Comparison of ENCODE assay signal across 1 cellular context in genomic region chr16:87847785-87848675, GRCh38.
TF ChIP-seq lines count a peak whose summit lies in the region.

No MANE protein-coding gene starts in this region.

TF ChIP-seq in HepG2, 621 proteins besides CTCF, POLR2A, EP300 and RAD21 (continues in another document):
- TF ChIP-seq ZHX1 (CRISPR knock-in tag; IDR thresholded peaks at IDR 0.05; ENCODE audit: low read depth) (no peak; the same call in 1 of the 2 replicates), ZFY (CRISPR knock-in tag; IDR thresholded peaks at IDR 0.05) (peak; percentile 85), KAT7 (CRISPR knock-in tag; IDR thresholded peaks at IDR 0.05; ENCODE audit: borderline replicate concordance) (no peak; the same call in 1 of the 2 replicates), SMARCC2 (IDR thresholded peaks at IDR 0.05) (no peak), XBP1 (CRISPR knock-in tag; IDR thresholded peaks at IDR 0.05) (no peak), KLF13 (CRISPR knock-in tag; IDR thresholded peaks at IDR 0.05) (no peak), ZNF839 (CRISPR knock-in tag; IDR thresholded peaks at IDR 0.05; ENCODE audit: borderline replicate concordance) (no peak; the same call in 1 of the 2 replicates), TP53 (CRISPR knock-in tag; conservative IDR thresholded peaks at IDR 0.05) (peak; percentile 81; the same call in 1 of the 2 replicates), ERF (CRISPR knock-in tag; IDR thresholded peaks at IDR 0.05) (peak; percentile 84; the same call in 1 of the 2 replicates), ZBTB49 (CRISPR knock-in tag; IDR thresholded peaks at IDR 0.05; ENCODE audit: borderline replicate concordance) (no peak), NRL (CRISPR knock-in tag; IDR thresholded peaks at IDR 0.05; ENCODE audit: borderline replicate concordance) (no peak), ZBED4 (CRISPR knock-in tag; IDR thresholded peaks at IDR 0.05; ENCODE audit: borderline replicate concordance) (peak; percentile 84; the same call in 1 of the 2 replicates), ZNF737 (CRISPR knock-in tag; IDR thresholded peaks at IDR 0.05; ENCODE audit: borderline replicate concordance) (no peak), HHEX (CRISPR knock-in tag; IDR thresholded peaks at IDR 0.05) (0 out of 2 replicates have a peak, but pooled peaks have one; percentile 28), ZNF704 (CRISPR knock-in tag; IDR thresholded peaks at IDR 0.05; ENCODE audit: borderline replicate concordance) (peak; percentile 37; the same call in 1 of the 2 replicates), ZNF7 (CRISPR knock-in tag; IDR thresholded peaks at IDR 0.05) (no peak), THAP7 (CRISPR knock-in tag; IDR thresholded peaks at IDR 0.05) (no peak), UBTF (CRISPR knock-in tag; IDR thresholded peaks at IDR 0.05) (peak; percentile 93), HMGXB3 (CRISPR knock-in tag; IDR thresholded peaks at IDR 0.05; ENCODE audit: borderline replicate concordance) (no peak), TCF7 (IDR thresholded peaks at IDR 0.05; ENCODE audit: low read depth) (peak; percentile 80), HOXA5 (CRISPR knock-in tag; IDR thresholded peaks at IDR 0.05) (peak; percentile 76; the same call in 1 of the 2 replicates), CEBPZ (IDR thresholded peaks at IDR 0.05; ENCODE audit: low read length) (no peak), ARID2 (CRISPR knock-in tag; IDR thresholded peaks at IDR 0.05; ENCODE audit: borderline replicate concordance) (peak; percentile 80; the same call in 1 of the 2 replicates), ZNF781 (CRISPR knock-in tag; IDR thresholded peaks at IDR 0.05; ENCODE audit: borderline replicate concordance, not compliant biosample characterization) (peak; percentile 78), PCBP1 (IDR thresholded peaks at IDR 0.05; ENCODE audit: borderline replicate concordance, low read depth, low read length) (peak; percentile 7; the same call in 1 of the 2 replicates), ZNF556 (CRISPR knock-in tag; IDR thresholded peaks at IDR 0.05; ENCODE audit: borderline replicate concordance) (peak; percentile 87; the same call in 1 of the 2 replicates), GABPA (IDR thresholded peaks at IDR 0.05; ENCODE audit: low read depth, low read length) (no peak), GABPA (CRISPR knock-in tag; IDR thresholded peaks at IDR 0.05; ENCODE audit: low read depth) (peak; percentile 27; the same call in 1 of the 2 replicates), ZNF710 (CRISPR knock-in tag; IDR thresholded peaks at IDR 0.05; ENCODE audit: borderline replicate concordance) (peak; percentile 85; the same call in 1 of the 2 replicates)
